Comparison of ENCODE assay signal across 2 cellular contexts in the genomic region with DNA sequence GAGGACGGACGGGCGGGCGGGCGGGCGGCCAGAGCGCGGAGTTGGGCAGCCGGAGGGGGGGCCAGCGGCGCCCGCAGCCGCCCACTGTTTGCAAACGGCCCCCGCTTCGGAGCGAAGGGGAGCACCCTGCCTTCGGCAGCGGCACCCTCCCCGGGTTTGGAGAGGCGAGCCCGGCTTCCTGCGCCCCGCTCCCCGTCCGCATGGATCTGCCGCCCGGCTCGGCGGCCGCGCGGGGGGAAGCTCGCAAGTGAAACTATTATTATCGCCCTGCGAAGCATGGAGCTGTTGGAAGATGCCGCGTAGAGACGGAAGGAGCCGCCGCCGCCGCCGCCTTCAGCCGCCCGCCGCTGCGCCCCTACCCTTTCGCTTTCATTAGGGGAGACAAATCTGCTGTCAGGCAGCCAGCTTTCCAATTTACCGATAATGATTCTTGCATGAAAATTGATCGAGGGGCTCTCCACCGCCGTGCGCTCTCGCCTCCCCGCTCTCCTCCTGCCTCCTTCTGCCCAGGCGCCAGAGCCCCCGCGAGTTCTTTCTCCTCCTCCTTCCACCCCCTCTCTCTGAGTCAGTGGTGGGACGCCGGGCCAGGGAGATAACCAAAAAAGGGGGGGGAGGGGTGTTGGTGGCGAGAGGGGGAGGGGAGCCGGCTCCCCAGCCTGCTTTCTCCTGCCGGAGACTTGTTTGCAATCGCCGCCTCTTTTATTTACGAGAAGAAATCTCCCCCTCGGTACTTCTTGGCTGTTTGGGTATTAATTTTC.
TF ChIP-seq lines count a peak whose summit lies in the region.

No MANE protein-coding gene starts in this region.

TF ChIP-seq in Ishikawa, 13 proteins besides CTCF, POLR2A, EP300 and RAD21 (continued from another document):
- TF ChIP-seq, protein P1, sequence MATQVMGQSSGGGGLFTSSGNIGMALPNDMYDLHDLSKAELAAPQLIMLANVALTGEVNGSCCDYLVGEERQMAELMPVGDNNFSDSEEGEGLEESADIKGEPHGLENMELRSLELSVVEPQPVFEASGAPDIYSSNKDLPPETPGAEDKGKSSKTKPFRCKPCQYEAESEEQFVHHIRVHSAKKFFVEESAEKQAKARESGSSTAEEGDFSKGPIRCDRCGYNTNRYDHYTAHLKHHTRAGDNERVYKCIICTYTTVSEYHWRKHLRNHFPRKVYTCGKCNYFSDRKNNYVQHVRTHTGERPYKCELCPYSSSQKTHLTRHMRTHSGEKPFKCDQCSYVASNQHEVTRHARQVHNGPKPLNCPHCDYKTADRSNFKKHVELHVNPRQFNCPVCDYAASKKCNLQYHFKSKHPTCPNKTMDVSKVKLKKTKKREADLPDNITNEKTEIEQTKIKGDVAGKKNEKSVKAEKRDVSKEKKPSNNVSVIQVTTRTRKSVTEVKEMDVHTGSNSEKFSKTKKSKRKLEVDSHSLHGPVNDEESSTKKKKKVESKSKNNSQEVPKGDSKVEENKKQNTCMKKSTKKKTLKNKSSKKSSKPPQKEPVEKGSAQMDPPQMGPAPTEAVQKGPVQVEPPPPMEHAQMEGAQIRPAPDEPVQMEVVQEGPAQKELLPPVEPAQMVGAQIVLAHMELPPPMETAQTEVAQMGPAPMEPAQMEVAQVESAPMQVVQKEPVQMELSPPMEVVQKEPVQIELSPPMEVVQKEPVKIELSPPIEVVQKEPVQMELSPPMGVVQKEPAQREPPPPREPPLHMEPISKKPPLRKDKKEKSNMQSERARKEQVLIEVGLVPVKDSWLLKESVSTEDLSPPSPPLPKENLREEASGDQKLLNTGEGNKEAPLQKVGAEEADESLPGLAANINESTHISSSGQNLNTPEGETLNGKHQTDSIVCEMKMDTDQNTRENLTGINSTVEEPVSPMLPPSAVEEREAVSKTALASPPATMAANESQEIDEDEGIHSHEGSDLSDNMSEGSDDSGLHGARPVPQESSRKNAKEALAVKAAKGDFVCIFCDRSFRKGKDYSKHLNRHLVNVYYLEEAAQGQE (IDR thresholded peaks at IDR 0.05; ENCODE audit: low read depth): no peak
- TF ChIP-seq TCF12 (IDR thresholded peaks at IDR 0.05; ENCODE audit: low read depth) (no peak), CREB1 (IDR thresholded peaks at IDR 0.05; ENCODE audit: low read depth) (no peak), YY1 (IDR thresholded peaks at IDR 0.05; ENCODE audit: low read depth) (no peak)

TF ChIP-seq in GM12878, 131 proteins besides CTCF, POLR2A, EP300 and RAD21 (continued from another document):
- TF ChIP-seq SP1 (IDR thresholded peaks at IDR 0.05; ENCODE audit: low read depth, low read length) (no peak), POLR2AphosphoS2 (IDR thresholded peaks at IDR 0.05; ENCODE audit: low read depth, low read length) (0 out of 2 replicates have a peak, but pooled peaks have one; percentile 31), YY1 (IDR thresholded peaks at IDR 0.05; ENCODE audit: low read depth, low read length) (no peak), RUNX3 (IDR thresholded peaks at IDR 0.05; ENCODE audit: low read length) (peak; percentile 51), CHD2 (IDR thresholded peaks at IDR 0.05; ENCODE audit: borderline replicate concordance, low read depth, low read length) (peak; percentile 46; the same call in 1 of the 2 replicates), SMARCA5 (IDR thresholded peaks at IDR 0.05) (no peak), NBN (IDR thresholded peaks at IDR 0.05) (peak; percentile 24; the same call in 1 of the 2 replicates), GATAD2B (conservative IDR thresholded peaks at IDR 0.05; ENCODE audit: low read depth) (peak; percentile 68), PAX5 (IDR thresholded peaks at IDR 0.05; ENCODE audit: borderline replicate concordance, low read depth, low read length) (0 out of 2 replicates have a peak, but pooled peaks have one; percentile 8), IKZF1 (conservative IDR thresholded peaks at IDR 0.05) (peak; percentile 38), TAF1 (IDR thresholded peaks at IDR 0.05; ENCODE audit: borderline replicate concordance, low read depth, low read length) (peak; percentile 18; the same call in 1 of the 2 replicates), CREB1 (IDR thresholded peaks at IDR 0.05; ENCODE audit: low read depth) (0 out of 2 replicates have a peak, but pooled peaks have one; percentile 26), POLR2AphosphoS5 (IDR thresholded peaks at IDR 0.05; ENCODE audit: low read length) (peak; percentile 64; the same call in 1 of the 2 replicates), LARP7 (IDR thresholded peaks at IDR 0.05) (peak; percentile 84), DPF2 (IDR thresholded peaks at IDR 0.05) (peak; percentile 37; the same call in 1 of the 2 replicates), WRNIP1 (IDR thresholded peaks at IDR 0.05; ENCODE audit: borderline replicate concordance, low read depth, low read length) (no peak), KLF5 (IDR thresholded peaks at IDR 0.05; ENCODE audit: partially characterized antibody) (peak; percentile 43), ZNF207 (IDR thresholded peaks at IDR 0.05; ENCODE audit: borderline replicate concordance) (peak; percentile 64; the same call in 1 of the 2 replicates), BHLHE40 (IDR thresholded peaks at IDR 0.05; ENCODE audit: borderline replicate concordance in 1 of 2, low read depth in 2 of 2, low read length in 1 of 2) (0 out of 4 replicates have a peak, but pooled peaks of 1 of the 2 experiments have one; percentile 3)
- TF ChIP-seq, protein P2, sequence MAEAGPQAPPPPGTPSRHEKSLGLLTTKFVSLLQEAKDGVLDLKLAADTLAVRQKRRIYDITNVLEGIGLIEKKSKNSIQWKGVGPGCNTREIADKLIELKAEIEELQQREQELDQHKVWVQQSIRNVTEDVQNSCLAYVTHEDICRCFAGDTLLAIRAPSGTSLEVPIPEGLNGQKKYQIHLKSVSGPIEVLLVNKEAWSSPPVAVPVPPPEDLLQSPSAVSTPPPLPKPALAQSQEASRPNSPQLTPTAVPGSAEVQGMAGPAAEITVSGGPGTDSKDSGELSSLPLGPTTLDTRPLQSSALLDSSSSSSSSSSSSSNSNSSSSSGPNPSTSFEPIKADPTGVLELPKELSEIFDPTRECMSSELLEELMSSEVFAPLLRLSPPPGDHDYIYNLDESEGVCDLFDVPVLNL (IDR thresholded peaks at IDR 0.05; ENCODE audit: low read depth, low read length): no peak
